In the genomic region with DNA sequence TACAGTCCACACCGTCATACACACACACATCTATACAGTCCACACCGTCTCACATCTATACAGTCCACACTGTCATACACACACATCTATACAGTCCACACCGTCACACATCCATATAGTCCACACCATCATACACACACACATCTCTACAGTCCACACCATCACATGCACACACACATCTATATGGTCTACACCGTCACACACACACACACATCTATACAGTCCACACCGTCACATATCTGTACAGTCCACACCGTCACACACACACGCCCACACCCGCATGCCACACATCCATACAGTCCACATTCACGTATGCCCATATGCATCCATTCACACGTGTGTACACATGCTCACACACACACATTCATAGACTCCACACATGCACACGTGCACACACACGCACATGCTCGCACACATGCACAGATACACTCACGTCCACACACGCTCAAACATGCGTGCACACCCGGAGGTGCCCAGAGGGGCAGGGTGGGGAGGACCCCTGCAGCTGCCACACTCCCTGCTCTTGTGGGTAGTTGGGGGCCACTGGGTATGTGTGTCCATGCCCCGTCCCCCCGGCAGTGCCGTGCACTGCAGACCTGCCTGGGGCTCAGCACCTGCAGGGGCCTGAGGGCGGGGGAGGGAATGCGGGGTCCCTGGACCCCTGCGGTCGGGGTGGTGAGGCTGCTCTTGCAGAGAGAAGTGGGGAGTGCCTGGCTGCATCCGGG, we compare ENCODE assay signal across 1 cellular context.
A peak's percentile ranks its signal among the peaks of the same experiment; 100 is the strongest.
TF ChIP-seq lines count a peak whose summit lies in the region.

No MANE protein-coding gene starts in this region.

TF ChIP-seq in K562, 482 proteins besides CTCF, POLR2A, EP300 and RAD21 (continued from another document):
- TF ChIP-seq, protein P1, sequence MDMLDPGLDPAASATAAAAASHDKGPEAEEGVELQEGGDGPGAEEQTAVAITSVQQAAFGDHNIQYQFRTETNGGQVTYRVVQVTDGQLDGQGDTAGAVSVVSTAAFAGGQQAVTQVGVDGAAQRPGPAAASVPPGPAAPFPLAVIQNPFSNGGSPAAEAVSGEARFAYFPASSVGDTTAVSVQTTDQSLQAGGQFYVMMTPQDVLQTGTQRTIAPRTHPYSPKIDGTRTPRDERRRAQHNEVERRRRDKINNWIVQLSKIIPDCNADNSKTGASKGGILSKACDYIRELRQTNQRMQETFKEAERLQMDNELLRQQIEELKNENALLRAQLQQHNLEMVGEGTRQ (CRISPR knock-in tag; IDR thresholded peaks at IDR 0.05) = no peak
- TF ChIP-seq JUND (IDR thresholded peaks at IDR 0.05; ENCODE audit: borderline replicate concordance, low read depth, low read length) (no peak), JUND (tag; IDR thresholded peaks at IDR 0.05; ENCODE audit: borderline replicate concordance, low read depth, low read length) (no peak), POLR2G (IDR thresholded peaks at IDR 0.05; ENCODE audit: low read depth, low read length) (peak; percentile 39), C11orf30 (IDR thresholded peaks at IDR 0.05; ENCODE audit: low read depth) (no peak), STAT5A (IDR thresholded peaks at IDR 0.05; ENCODE audit: borderline replicate concordance, low read length) (peak; percentile 47; the same call in 1 of the 2 replicates), ILF3 (IDR thresholded peaks at IDR 0.05; ENCODE audit: borderline replicate concordance) (no peak), FOXA3 (CRISPR knock-in tag; conservative IDR thresholded peaks at IDR 0.05 in 1 of 2, IDR thresholded peaks at IDR 0.05 in 1 of 2) (no peak), CEBPB (tag; IDR thresholded peaks at IDR 0.05) (no peak), ZBTB1 (CRISPR knock-in tag; IDR thresholded peaks at IDR 0.05; ENCODE audit: borderline replicate concordance, low read depth) (no peak), RHOXF2B (CRISPR knock-in tag; conservative IDR thresholded peaks at IDR 0.05) (no peak)
- TF ChIP-seq, protein P2, sequence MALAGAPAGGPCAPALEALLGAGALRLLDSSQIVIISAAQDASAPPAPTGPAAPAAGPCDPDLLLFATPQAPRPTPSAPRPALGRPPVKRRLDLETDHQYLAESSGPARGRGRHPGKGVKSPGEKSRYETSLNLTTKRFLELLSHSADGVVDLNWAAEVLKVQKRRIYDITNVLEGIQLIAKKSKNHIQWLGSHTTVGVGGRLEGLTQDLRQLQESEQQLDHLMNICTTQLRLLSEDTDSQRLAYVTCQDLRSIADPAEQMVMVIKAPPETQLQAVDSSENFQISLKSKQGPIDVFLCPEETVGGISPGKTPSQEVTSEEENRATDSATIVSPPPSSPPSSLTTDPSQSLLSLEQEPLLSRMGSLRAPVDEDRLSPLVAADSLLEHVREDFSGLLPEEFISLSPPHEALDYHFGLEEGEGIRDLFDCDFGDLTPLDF (CRISPR knock-in tag; IDR thresholded peaks at IDR 0.05) = no peak
